8 cellular contexts compared by ENCODE assay signal in the genomic region with DNA sequence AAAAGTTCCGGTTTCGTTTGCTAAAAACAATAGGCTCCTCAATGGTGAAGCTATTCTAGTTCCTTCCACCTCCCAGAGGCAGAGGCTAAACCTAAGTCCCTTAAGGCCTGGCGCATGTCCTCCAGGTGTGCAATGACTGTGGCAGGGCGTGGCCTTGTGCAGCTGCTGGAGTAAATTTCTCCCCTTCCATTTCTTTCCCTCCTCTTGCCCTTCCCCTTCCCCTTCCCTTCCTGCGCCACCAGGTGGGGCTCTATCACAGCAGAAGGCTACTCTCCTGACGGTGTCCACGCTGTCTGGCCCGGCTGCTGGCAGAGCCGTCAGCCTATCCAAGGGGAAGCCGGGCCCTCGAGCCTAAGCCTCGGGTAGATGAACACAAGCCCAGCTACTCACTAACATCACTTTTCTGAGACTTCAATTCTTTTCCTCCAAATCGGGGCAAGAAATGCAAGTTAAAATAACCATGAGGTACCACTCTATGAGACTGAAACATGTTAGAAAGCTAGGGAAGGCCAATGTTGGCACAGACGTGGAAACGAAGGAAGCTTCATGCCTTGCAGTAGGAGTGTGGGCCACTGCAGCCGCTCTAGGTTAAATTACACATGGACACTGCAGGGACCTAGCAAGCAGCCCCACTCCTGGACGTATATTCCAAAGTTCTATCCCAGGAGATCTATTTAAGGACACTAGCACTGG. TPM values are rescaled to one million over a fixed set of nuclear protein-coding genes. Genes with fewer than 3 reads are reported as not detected.
DNase-seq lines count a peak whose midpoint lies in the region; ATAC-seq and TF ChIP-seq lines count a peak whose summit lies in the region.

No MANE protein-coding gene starts in this region.

- H3K4me1 ChIP-seq in Peyer's patch: peaks cover 0 to 7% (median 0%) of the 10 kb centered on the region in 4 donors
- no peaks in the 10 kb centered on the region for H3K4me1 ChIP-seq in neural progenitor cell

- no peak for TF ChIP-seq POLR2A in Peyer's patch (IDR thresholded peaks at IDR 0.05)

- H3K4me3 Mint-ChIP-seq in activated T-cell treated with anti-CD3 and anti-CD28 coated beads, Interleukin-2, amount 50 U/mL, for 4 hours: no peak overlapping the region
- H3K4me3 Mint-ChIP-seq in neural progenitor cell: no peak overlapping the region

- no peaks in the 10 kb centered on the region for H3F3A ChIP-seq in neural progenitor cell (ENCODE audit: low read depth)

- peak overlapping the region; percentile 80 for H2AFZ ChIP-seq in neural progenitor cell (replicated peaks)

- peak; percentile 100 for TF ChIP-seq RAD21 in Ishikawa (IDR thresholded peaks at IDR 0.05; ENCODE audit: low read depth)

- ATAC-seq in GM21717 (IDR thresholded peaks at IDR 0.05; ENCODE audit: unreplicated experiment): peak; percentile 89
- ATAC-seq in activated T-cell treated with anti-CD3 and anti-CD28 coated beads, Interleukin-2, amount 50 U/mL, for 4 hours: peak; percentile 82 to 83

- TF ChIP-seq CTCF in Peyer's patch (IDR thresholded peaks at IDR 0.05) (peak; percentile 27 to 84 (median 77)), fibroblast of mammary gland (conservative IDR thresholded peaks at IDR 0.05; ENCODE audit: control insufficient read depth, insufficient read depth, low read depth, low read length) (peak; percentile 79), neural progenitor cell (IDR thresholded peaks at IDR 0.05) (peak; percentile 96)

- H3K4me1 Mint-ChIP-seq in activated T-cell treated with anti-CD3 and anti-CD28 coated beads, Interleukin-2, amount 50 U/mL, for 4 hours (ENCODE audit: low read depth): no peaks in the 10 kb centered on the region
- H3K4me1 Mint-ChIP-seq in neural progenitor cell: peaks cover 15% of the 10 kb centered on the region

- H4K20me1 ChIP-seq in neural progenitor cell (ENCODE audit: low read depth): no peaks in the 10 kb centered on the region

- H3K27me3 ChIP-seq in Peyer's patch (no peaks in the 10 kb centered on the region), neural progenitor cell (no peaks in the 10 kb centered on the region)

- H3K4me3 ChIP-seq in Peyer's patch (no peak overlapping the region), fibroblast of mammary gland (ENCODE audit: control insufficient read depth, low read depth, low read length) (no peak overlapping the region), neural progenitor cell (no peak overlapping the region)

- no peak overlapping the region for H3K4me2 ChIP-seq in neural progenitor cell

- H3K36me3 ChIP-seq in Peyer's patch (no peaks in the 10 kb centered on the region), neural progenitor cell (no peaks in the 10 kb centered on the region)

- no peak overlapping the region for H3K9ac ChIP-seq in neural progenitor cell

- H3K9me3 Mint-ChIP-seq in activated T-cell treated with anti-CD3 and anti-CD28 coated beads, Interleukin-2, amount 50 U/mL, for 4 hours: peaks cover 1% of the 10 kb centered on the region
- peaks cover 2% of the 10 kb centered on the region for H3K9me3 Mint-ChIP-seq in neural progenitor cell

- H3K27me3 Mint-ChIP-seq in activated T-cell treated with anti-CD3 and anti-CD28 coated beads, Interleukin-2, amount 50 U/mL, for 4 hours (ENCODE audit: low read depth): peaks cover 4% of the 10 kb centered on the region
- H3K27me3 Mint-ChIP-seq in neural progenitor cell (ENCODE audit: insufficient read depth, low read depth): peaks cover 6% of the 10 kb centered on the region

- DNase-seq in DMS79 treated with DMSO at 0.1 percent for 48 hours (lab: John Stamatoyannopoulos, UW) (peak; percentile 10), Peyer's patch (peak; percentile 56 to 86 (median 81)), fibroblast of mammary gland (ENCODE audit: low read depth) (peak; percentile 65), neural progenitor cell (ENCODE audit: low spot score) (peak; percentile 93), superior temporal gyrus (ENCODE audit: extremely low spot score) (peak; percentile 81)
- DNase-seq in activated T-cell treated with anti-CD3 and anti-CD28 coated beads, Interleukin-2, amount 50 U/mL, for 4 hours: peak; percentile 53

- H3K79me2 ChIP-seq in neural progenitor cell (ENCODE audit: low read depth): no peaks in the 10 kb centered on the region

- H3K27ac ChIP-seq in Peyer's patch (no peak overlapping the region), neural progenitor cell (no peak overlapping the region)

- no peak for TF ChIP-seq EP300 in Ishikawa (IDR thresholded peaks at IDR 0.05; ENCODE audit: borderline replicate concordance)

- no peak overlapping the region for H3K27ac Mint-ChIP-seq in neural progenitor cell

- no peaks in the 10 kb centered on the region for H3K36me3 Mint-ChIP-seq in activated T-cell treated with anti-CD3 and anti-CD28 coated beads, Interleukin-2, amount 50 U/mL, for 4 hours (ENCODE audit: insufficient read depth)
- no peaks in the 10 kb centered on the region for H3K36me3 Mint-ChIP-seq in neural progenitor cell

- H3K9me3 ChIP-seq in Peyer's patch (peaks cover 0 to 3% (median 0%) of the 10 kb centered on the region in 4 donors), neural progenitor cell (ENCODE audit: low read depth) (no peaks in the 10 kb centered on the region)

TF ChIP-seq in Ishikawa, 13 proteins besides CTCF, POLR2A, EP300 and RAD21:
- TF ChIP-seq TCF12 (IDR thresholded peaks at IDR 0.05; ENCODE audit: low read depth) (peak; percentile 33; the same call in 1 of the 2 replicates), YY1 (IDR thresholded peaks at IDR 0.05; ENCODE audit: low read depth) (no peak)
- TF ChIP-seq, protein P1, sequence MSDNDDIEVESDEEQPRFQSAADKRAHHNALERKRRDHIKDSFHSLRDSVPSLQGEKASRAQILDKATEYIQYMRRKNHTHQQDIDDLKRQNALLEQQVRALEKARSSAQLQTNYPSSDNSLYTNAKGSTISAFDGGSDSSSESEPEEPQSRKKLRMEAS (IDR thresholded peaks at IDR 0.05): peak; percentile 56

RNA-seq across cellular contexts. Expression of a gene that starts 34.4 kb away (rescaled TPM):
- not detected for total RNA-seq in Peyer's patch
- not detected for total RNA-seq in activated T-cell treated with anti-CD3 and anti-CD28 coated beads, Interleukin-2, amount 50 U/mL, for 4 hours
- not detected in 2 replicates for total RNA-seq in neural progenitor cell (ENCODE audit: low replicate concordance)

Comparison
In these comparisons a context has a peak if more than half of its experiments do, and no peak if none do; other contexts are left out.
1. DNase-seq: peak in every context shown above with its lines; median percentile 93 in neural progenitor cell; 81 in Peyer's patch; 81 in superior temporal gyrus; 65 in fibroblast of mammary gland; 53 in activated T-cell treated with anti-CD3 and anti-CD28 coated beads, Interleukin-2, amount 50 U/mL, for 4 hours; 10 in DMS79 treated with DMSO at 0.1 percent for 48 hours.